In the genomic region with DNA sequence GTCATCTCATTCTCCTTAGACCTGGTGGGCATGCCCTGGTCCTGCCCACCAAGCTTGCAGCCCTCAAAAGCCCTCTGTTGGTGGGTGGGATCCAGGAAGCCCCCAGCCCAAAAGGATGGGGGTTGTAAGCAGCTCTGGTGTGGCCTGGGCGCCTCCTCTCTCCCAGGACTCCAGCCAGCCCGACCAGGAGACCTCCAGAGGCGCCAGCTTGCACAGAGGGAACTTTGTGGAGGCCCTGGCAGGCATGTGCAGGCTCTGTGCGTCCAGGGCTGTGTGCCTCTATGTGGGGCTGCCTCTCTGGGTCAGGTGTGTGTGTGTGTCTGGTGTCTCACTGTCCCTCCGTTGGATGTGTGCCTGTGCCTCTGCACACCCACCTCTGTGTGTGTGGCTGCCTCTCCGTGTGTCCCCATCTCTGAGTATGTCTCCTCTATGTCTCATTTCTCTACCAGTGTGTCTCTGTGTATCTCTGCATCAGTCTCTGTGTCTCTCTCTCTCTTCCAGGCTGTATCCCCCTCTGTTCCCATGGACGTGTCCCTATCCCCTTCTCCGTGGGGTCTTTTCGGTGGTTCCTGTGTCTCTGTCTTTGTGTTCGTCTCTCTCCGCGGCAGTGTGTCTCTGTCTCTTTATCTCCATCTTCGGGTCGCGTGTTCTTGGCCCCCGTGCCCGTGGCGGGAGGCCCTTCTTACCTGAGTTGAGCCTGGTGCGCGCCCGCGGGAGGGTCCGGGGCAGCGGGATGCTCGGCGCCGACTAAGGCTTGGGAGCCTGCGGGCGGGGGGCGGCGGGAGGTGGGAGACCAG, we compare ENCODE assay signal across 8 cellular contexts. TPM values are rescaled to one million over a fixed set of nuclear protein-coding genes. Genes with fewer than 3 reads are reported as not detected.
DNase-seq lines count a peak whose midpoint lies in the region; ATAC-seq lines count a peak whose summit lies in the region.

No MANE protein-coding gene starts in this region.

- no peaks in the 10 kb centered on the region for H3K36me3 Mint-ChIP-seq in activated CD8-positive, alpha-beta memory T cell treated with anti-CD3 and anti-CD28 coated beads, Interleukin-2, amount 10 ng/mL, durations not matched to agents 7 days and 5 days
- H3K36me3 Mint-ChIP-seq in activated T-cell treated with anti-CD3 and anti-CD28 coated beads, Interleukin-2, amount 50 U/mL, for 24 hours (ENCODE audit: low read depth), result no peaks in the 10 kb centered on the region
- H3K36me3 Mint-ChIP-seq in stimulated activated memory B cell treated with anti-CD40 and anti-IgM and Interleukin-4, amounts not matched to agents 10 μg/mL and 1 μg/mL and 100 μg/mL, for 72 hours, result no peaks in the 10 kb centered on the region

- H3K27me3 Mint-ChIP-seq in activated CD8-positive, alpha-beta memory T cell treated with anti-CD3 and anti-CD28 coated beads, Interleukin-2, amount 10 ng/mL, durations not matched to agents 7 days and 5 days, result peaks cover 42% of the 10 kb centered on the region
- peaks cover 16% of the 10 kb centered on the region for H3K27me3 Mint-ChIP-seq in activated T-cell treated with anti-CD3 and anti-CD28 coated beads, Interleukin-2, amount 50 U/mL, for 24 hours
- peaks cover 29% of the 10 kb centered on the region for H3K27me3 Mint-ChIP-seq in stimulated activated memory B cell treated with anti-CD40 and anti-IgM and Interleukin-4, amounts not matched to agents 10 μg/mL and 1 μg/mL and 100 μg/mL, for 72 hours

- CTCF ChIA-PET in activated CD8-positive, alpha-beta memory T cell treated with anti-CD3 and anti-CD28 coated beads, Interleukin-2, amount 10 ng/mL, durations not matched to agents 7 days and 5 days (lab: Charles Lee), result interaction anchor here (1.2 kb wide), 1 partner anchor 118 kb away, joined by 4 read pairs; no protein-coding TSS in a partner anchor

- peak overlapping the region; percentile 67 for H3K4me3 ChIP-seq in iPS-18c (ENCODE audit: insufficient read depth, low read depth, low read length)

- H3K4me1 Mint-ChIP-seq in activated CD8-positive, alpha-beta memory T cell treated with anti-CD3 and anti-CD28 coated beads, Interleukin-2, amount 10 ng/mL, durations not matched to agents 7 days and 5 days, result peaks cover 15% of the 10 kb centered on the region
- peaks cover 29% of the 10 kb centered on the region for H3K4me1 Mint-ChIP-seq in activated T-cell treated with anti-CD3 and anti-CD28 coated beads, Interleukin-2, amount 50 U/mL, for 24 hours (ENCODE audit: low read depth)
- peaks cover 12% of the 10 kb centered on the region for H3K4me1 Mint-ChIP-seq in stimulated activated memory B cell treated with anti-CD40 and anti-IgM and Interleukin-4, amounts not matched to agents 10 μg/mL and 1 μg/mL and 100 μg/mL, for 72 hours

- no peak for DNase-seq in activated CD8-positive, alpha-beta memory T cell treated with anti-CD3 and anti-CD28 coated beads, Interleukin-2, amount 10 ng/mL, durations not matched to agents 7 days and 5 days
- no peak for DNase-seq in activated CD8-positive, alpha-beta memory T cell treated with anti-CD3 and anti-CD28 coated beads, Interleukin-2, amount 50 U/mL, for 4 hours
- DNase-seq in activated T-cell treated with anti-CD3 and anti-CD28 coated beads, Interleukin-2, amount 50 U/mL, for 24 hours, result peak; percentile 38
- no peak for DNase-seq in stimulated activated CD4-positive, alpha-beta T cell treated with anti-CD3 and anti-CD28 coated beads, Interleukin-2, amount 100 ng/mL, for 48 hours
- DNase-seq in AG08395 (ENCODE audit: low spot score), result no peak

- no peaks in the 10 kb centered on the region for H3K9me3 Mint-ChIP-seq in activated CD8-positive, alpha-beta memory T cell treated with anti-CD3 and anti-CD28 coated beads, Interleukin-2, amount 10 ng/mL, durations not matched to agents 7 days and 5 days (ENCODE audit: low read depth)
- no peaks in the 10 kb centered on the region for H3K9me3 Mint-ChIP-seq in activated T-cell treated with anti-CD3 and anti-CD28 coated beads, Interleukin-2, amount 50 U/mL, for 24 hours
- H3K9me3 Mint-ChIP-seq in stimulated activated memory B cell treated with anti-CD40 and anti-IgM and Interleukin-4, amounts not matched to agents 10 μg/mL and 1 μg/mL and 100 μg/mL, for 72 hours, result no peaks in the 10 kb centered on the region

- peak overlapping the region; percentile 33 for H3K27ac Mint-ChIP-seq in activated CD8-positive, alpha-beta memory T cell treated with anti-CD3 and anti-CD28 coated beads, Interleukin-2, amount 10 ng/mL, durations not matched to agents 7 days and 5 days
- H3K27ac Mint-ChIP-seq in activated T-cell treated with anti-CD3 and anti-CD28 coated beads, Interleukin-2, amount 50 U/mL, for 24 hours, result peak overlapping the region; percentile 30
- H3K27ac Mint-ChIP-seq in stimulated activated memory B cell treated with anti-CD40 and anti-IgM and Interleukin-4, amounts not matched to agents 10 μg/mL and 1 μg/mL and 100 μg/mL, for 72 hours, result no peak overlapping the region

- H3K4me3 Mint-ChIP-seq in activated CD8-positive, alpha-beta memory T cell treated with anti-CD3 and anti-CD28 coated beads, Interleukin-2, amount 10 ng/mL, durations not matched to agents 7 days and 5 days, result peak overlapping the region; percentile 49
- H3K4me3 Mint-ChIP-seq in activated T-cell treated with anti-CD3 and anti-CD28 coated beads, Interleukin-2, amount 50 U/mL, for 24 hours, result peak overlapping the region; percentile 61
- peak overlapping the region; percentile 47 for H3K4me3 Mint-ChIP-seq in stimulated activated memory B cell treated with anti-CD40 and anti-IgM and Interleukin-4, amounts not matched to agents 10 μg/mL and 1 μg/mL and 100 μg/mL, for 72 hours

- H3K9me3 ChIP-seq in iPS-18c (ENCODE audit: control insufficient read depth, insufficient read depth, low read length), result no peaks in the 10 kb centered on the region

- ATAC-seq in activated CD8-positive, alpha-beta memory T cell treated with anti-CD3 and anti-CD28 coated beads, Interleukin-2, amount 10 ng/mL, durations not matched to agents 7 days and 5 days, result no peak
- no peak for ATAC-seq in stimulated activated memory B cell treated with anti-CD40 and anti-IgM and Interleukin-4, amounts not matched to agents 10 μg/mL and 1 μg/mL and 100 μg/mL, for 72 hours
- no peak for ATAC-seq in HG03135 (IDR thresholded peaks at IDR 0.05; ENCODE audit: unreplicated experiment)

RNA-seq across cellular contexts. Expression of gene ENHO, which starts 0.5 kb away (rescaled TPM):
- total RNA-seq in activated CD8-positive, alpha-beta memory T cell treated with anti-CD3 and anti-CD28 coated beads, Interleukin-2, amount 10 ng/mL, durations not matched to agents 7 days and 5 days, result not detected
